14 cellular contexts compared by ENCODE assay signal in the genomic region with DNA sequence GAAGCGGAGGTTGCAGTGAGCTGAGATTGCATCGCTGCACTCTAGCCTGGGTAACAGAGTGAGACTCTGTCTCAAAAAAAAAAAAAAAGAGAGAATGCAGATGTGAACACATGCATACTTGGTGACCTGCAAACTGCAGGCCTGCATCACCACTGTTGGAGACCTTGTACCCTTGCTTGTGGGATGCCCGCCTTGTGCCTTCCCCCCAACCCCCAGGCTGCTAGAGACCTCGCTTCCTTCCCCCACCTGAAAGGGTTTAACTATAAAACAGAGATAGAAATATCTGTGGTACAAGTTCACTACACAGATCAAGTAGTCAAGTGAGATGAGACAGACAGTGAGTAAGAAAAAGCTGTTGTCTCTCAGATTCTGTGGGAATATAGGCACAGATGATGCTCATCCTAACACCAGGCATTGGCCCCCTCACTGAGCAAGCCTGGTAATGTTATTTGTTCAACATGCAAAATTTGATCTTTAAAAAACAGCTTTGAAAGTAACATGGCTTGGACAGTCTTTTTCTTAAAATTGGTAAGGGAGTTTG. TPM values are rescaled to one million over a fixed set of nuclear protein-coding genes. Genes with fewer than 3 reads are reported as not detected.
DNase-seq lines count a peak whose midpoint lies in the region; ATAC-seq and TF ChIP-seq lines count a peak whose summit lies in the region.
"Had no signal": no experiment of that assay in that cellular context is flagged by ENCODE, and none has a peak within 500 bp of the region (broad histone marks: within the 10 kb centered on the region; RNA-seq: fewer than 3 reads in every experiment).

No MANE protein-coding gene starts in this region.

- H3K36me3 Mint-ChIP-seq in GM23338 (ENCODE audit: low read depth): 0 out of 3 replicates have a peak, but pooled peaks cover 9% of the 10 kb centered on the region
- H3K36me3 Mint-ChIP-seq in activated CD4-positive, alpha-beta memory T cell treated with anti-CD3 and anti-CD28 coated beads for 36 hours: no peaks in the 10 kb centered on the region
- peaks cover 7% of the 10 kb centered on the region for H3K36me3 Mint-ChIP-seq in memory B cell

- no peaks in the 10 kb centered on the region for H3K9me3 ChIP-seq in BLaER1 treated with 17β-estradiol and CSF1 and Interleukin-3, amounts not matched to agents 10 nM and 100 nM (replicated peaks in 1 of 11)
- H3K9me3 ChIP-seq: stomach had no signal

- peaks cover 0 to 11% (median 7%) of the 10 kb centered on the region in 11 experiments; a peak in 9 of 22 replicates for H3K36me3 ChIP-seq in BLaER1 treated with 17β-estradiol and CSF1 and Interleukin-3, amounts not matched to agents 10 nM and 100 nM
- no peaks in the 10 kb centered on the region for H3K36me3 ChIP-seq in GM23338 (ENCODE audit: insufficient read depth)
- H3K36me3 ChIP-seq: stomach had no signal

- H2AFZ ChIP-seq in GM23338: no peak overlapping the region

- H3K9me3 Mint-ChIP-seq in GM23338 (no peaks in the 10 kb centered on the region), memory B cell (no peaks in the 10 kb centered on the region)
- no peaks in the 10 kb centered on the region for H3K9me3 Mint-ChIP-seq in activated CD4-positive, alpha-beta memory T cell treated with anti-CD3 and anti-CD28 coated beads for 36 hours

- ATAC-seq in GM23338 (peak; percentile 17), memory B cell (ENCODE audit: low read depth) (peak; percentile 3)

- H3K9me2 ChIP-seq in GM23338 (ENCODE audit: insufficient read depth): no peaks in the 10 kb centered on the region

- H3K79me2 ChIP-seq in GM23338 (replicated peaks; ENCODE audit: insufficient read depth): peaks cover 89% of the 10 kb centered on the region

- H4K20me1 ChIP-seq in BLaER1 treated with 17β-estradiol and CSF1 and Interleukin-3, amounts not matched to agents 10 nM and 100 nM: peaks cover 0 to 94% (median 11%) of the 10 kb centered on the region in 11 experiments; a peak in 11 of 22 replicates
- H4K20me1 ChIP-seq in GM23338 (replicated peaks; ENCODE audit: insufficient read depth): peaks cover 19% of the 10 kb centered on the region

- TF ChIP-seq CTCF in GM23338 (conservative IDR thresholded peaks at IDR 0.05; ENCODE audit: low read depth in 2 of 2): no peak

- H3K4me1 Mint-ChIP-seq in GM23338: peaks cover 67% of the 10 kb centered on the region
- H3K4me1 Mint-ChIP-seq in activated CD4-positive, alpha-beta memory T cell treated with anti-CD3 and anti-CD28 coated beads for 36 hours (ENCODE audit: low read depth): peaks cover 63% of the 10 kb centered on the region
- peaks cover 48% of the 10 kb centered on the region for H3K4me1 Mint-ChIP-seq in memory B cell

- H3K4me1 ChIP-seq in BLaER1 treated with 17β-estradiol and CSF1 and Interleukin-3, amounts not matched to agents 10 nM and 100 nM: peaks cover 67 to 75% (median 71%) of the 10 kb centered on the region in 10 experiments
- peaks cover 58% of the 10 kb centered on the region for H3K4me1 ChIP-seq in GM23338 (ENCODE audit: insufficient read depth)

- H3K4me3 Mint-ChIP-seq in GM23338 (peak overlapping the region; percentile 53), memory B cell (peak overlapping the region; percentile 15)
- no peak overlapping the region for H3K4me3 Mint-ChIP-seq in activated CD4-positive, alpha-beta memory T cell treated with anti-CD3 and anti-CD28 coated beads for 36 hours

- peak overlapping the region in 8 of 11 experiments; percentile 21 to 61 (median 48); a peak in 13 of 22 replicates for H3K9ac ChIP-seq in BLaER1 treated with 17β-estradiol and CSF1 and Interleukin-3, amounts not matched to agents 10 nM and 100 nM

- peak overlapping the region; percentile 93 for H3K27ac Mint-ChIP-seq in GM23338
- H3K27ac Mint-ChIP-seq in activated CD4-positive, alpha-beta memory T cell treated with anti-CD3 and anti-CD28 coated beads for 36 hours: peak overlapping the region; percentile 60
- peak overlapping the region; percentile 22 for H3K27ac Mint-ChIP-seq in memory B cell

- peak overlapping the region in 1 of 10 experiments; percentile 20; a peak in 1 of 20 replicates for H3K4me3 ChIP-seq in BLaER1 treated with 17β-estradiol and CSF1 and Interleukin-3, amounts not matched to agents 10 nM and 100 nM
- H3K4me3 ChIP-seq in GM23338: peak overlapping the region; percentile 37; the same call in 1 of the 2 replicates
- H3K4me3 ChIP-seq: stomach had no signal

- DNase-seq in GM23338 (ENCODE audit: low spot score): no peak
- no peak for DNase-seq in activated CD4-positive, alpha-beta memory T cell treated with anti-CD3 and anti-CD28 coated beads for 36 hours
- DNase-seq in memory B cell (ENCODE audit: low spot score in 2 of 2): no peak
- no peak for DNase-seq in cerebellar cortex (ENCODE audit: low spot score)
- DNase-seq in DMS53 (lab: John Stamatoyannopoulos, UW): no peak
- DNase-seq in mesenteric fat pad (ENCODE audit: low spot score): no peak
- no peak for DNase-seq in germinal center (ENCODE audit: low spot score)
- DNase-seq: anterior cingulate cortex; GDM1; NCI-H1092 treated with DMSO at 0.1 percent for 48 hours; OCI-M1; stimulated activated CD4-positive, alpha-beta T cell treated with anti-CD3 and anti-CD28 coated beads, Interleukin-2, amount 100 ng/mL, for 48 hours; stomach had no signal

- intact Hi-C loops in activated CD4-positive, alpha-beta memory T cell treated with anti-CD3 and anti-CD28 coated beads for 36 hours (cut with micrococcal nuclease): loop anchor here (2.0 kb wide), 1 partner anchor 29 kb away; no protein-coding TSS in a partner anchor

- CTCF ChIA-PET in activated CD4-positive, alpha-beta memory T cell treated with anti-CD3 and anti-CD28 coated beads for 36 hours (lab: Charles Lee): interaction anchor here (0.9 kb wide), 1 partner anchor 675 kb away, joined by 3 read pairs; no protein-coding TSS in a partner anchor

- no peaks in the 10 kb centered on the region for H3K27me3 ChIP-seq in BLaER1 treated with 17β-estradiol and CSF1 and Interleukin-3, amounts not matched to agents 10 nM and 100 nM
- no peaks in the 10 kb centered on the region for H3K27me3 ChIP-seq in GM23338 (ENCODE audit: insufficient read depth)
- H3K27me3 ChIP-seq: stomach had no signal

- peak overlapping the region; percentile 73 to 95 (median 85) for H3K4me2 ChIP-seq in BLaER1 treated with 17β-estradiol and CSF1 and Interleukin-3, amounts not matched to agents 10 nM and 100 nM
- peak overlapping the region; percentile 71 for H3K4me2 ChIP-seq in GM23338

- H3K27me3 Mint-ChIP-seq in GM23338 (ENCODE audit: insufficient read depth, low read depth, poor library complexity) (peaks cover 8% of the 10 kb centered on the region), memory B cell (no peaks in the 10 kb centered on the region)
- H3K27me3 Mint-ChIP-seq in activated CD4-positive, alpha-beta memory T cell treated with anti-CD3 and anti-CD28 coated beads for 36 hours: no peaks in the 10 kb centered on the region

- H3K27ac ChIP-seq in BLaER1 treated with 17β-estradiol and CSF1 and Interleukin-3, amounts not matched to agents 10 nM and 100 nM: peak overlapping the region in 10 of 11 experiments; percentile 58 to 80 (median 76); a peak in 19 of 22 replicates
- peak overlapping the region; percentile 87 for H3K27ac ChIP-seq in GM23338 (ENCODE audit: low read depth)

- H3F3A ChIP-seq in GM23338 (replicated peaks; ENCODE audit: low read depth): peaks cover 3% of the 10 kb centered on the region

- POLR2A ChIA-PET in activated CD4-positive, alpha-beta memory T cell treated with anti-CD3 and anti-CD28 coated beads for 36 hours (lab: Charles Lee): interaction anchor here (1.1 to 3.0 kb wide), 2 partner anchors 13 to 16 kb away, joined by 3 to 9 read pairs; no protein-coding TSS in a partner anchor

RNA-seq across cellular contexts. Expression of gene TNRC6B, which starts 32.3 kb away (rescaled TPM):
- 41.4 and 46.9 TPM in 2 replicates for total RNA-seq in GM23338 (2014; rRNA removed; shearing (Covaris generic))
- 87.8 and 91.3 TPM in 2 replicates for polyA plus RNA-seq in GM23338 (2016; fragmentation: Nextera tagmentation; extraction: Ambion mirVana)
- 10 to 100 TPM; 34.9 to 38.8 TPM for total RNA-seq in activated CD4-positive, alpha-beta memory T cell treated with anti-CD3 and anti-CD28 coated beads for 36 hours
- total RNA-seq in mesenteric fat pad: 37.4 TPM

Comparison
In these comparisons a context has a peak if more than half of its experiments do, and no peak if none do; other contexts are left out.
1. H3K27ac Mint-ChIP-seq: peak in every context shown above with its lines; median percentile 93 in GM23338; 60 in activated CD4-positive, alpha-beta memory T cell treated with anti-CD3 and anti-CD28 coated beads for 36 hours; 22 in memory B cell.